Comparison of ENCODE assay signal across 24 cellular contexts in the genomic region with DNA sequence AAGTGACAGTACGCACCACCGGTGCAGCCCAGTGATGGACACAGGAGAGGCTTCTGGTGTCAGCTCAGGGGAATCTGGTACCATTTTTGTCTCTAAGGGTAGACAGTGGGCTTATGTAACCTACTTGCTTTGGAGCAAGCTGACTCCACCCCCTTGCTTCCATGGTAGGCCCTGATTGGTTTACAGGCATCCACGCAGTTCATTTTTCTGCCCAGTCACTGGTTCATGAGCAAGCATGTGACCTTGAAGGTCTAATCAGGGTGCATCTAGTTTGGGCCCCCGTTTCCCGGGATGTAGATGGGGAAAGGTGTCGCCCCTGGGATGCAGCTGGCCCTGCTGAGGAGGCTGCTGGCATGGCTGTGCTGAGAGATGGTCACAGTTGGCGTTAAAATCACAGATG.
"Had no signal": no experiment of that assay in that cellular context is flagged by ENCODE, and none has a peak within 500 bp of the region (broad histone marks: within the 10 kb centered on the region; RNA-seq: fewer than 3 reads in every experiment).

No MANE protein-coding gene starts in this region.

- ATAC-seq: effector memory CD8-positive, alpha-beta T cell; gastrocnemius medialis; heart right ventricle; left cardiac atrium; left lung; left ventricle myocardium superior; lower lobe of right lung; mucosa of descending colon had no signal

- H3K27me3 ChIP-seq: colonic mucosa, esophagus squamous epithelium, gastrocnemius medialis, left lung had no signal

- H3K36me3 ChIP-seq: colonic mucosa, esophagus squamous epithelium, gastrocnemius medialis, heart right ventricle, left lung, lower lobe of right lung had no signal

- H3K4me1 ChIP-seq: colonic mucosa, esophagus squamous epithelium, gastrocnemius medialis, heart right ventricle, left lung, lower lobe of right lung had no signal

- H3K27ac ChIP-seq: colonic mucosa, epithelial cell of prostate, esophagus squamous epithelium, gastrocnemius medialis, heart right ventricle, left lung, lower lobe of right lung had no signal

- DNase-seq: colonic mucosa; cortex of kidney; effector CD8-positive, alpha-beta T cell; effector memory CD8-positive, alpha-beta T cell; endodermal cell; erythroblast; esophagus squamous epithelium; foreskin fibroblast; foreskin melanocyte; gastrocnemius medialis; glutamatergic neuron; head of caudate nucleus; heart right ventricle; hippocampal formation; left cardiac atrium; left lung; left ventricle myocardium superior; lower lobe of right lung; mesenchymal stem cell; mucosa of descending colon had no signal

- H3K4me3 ChIP-seq: colonic mucosa, esophagus squamous epithelium, gastrocnemius medialis, heart right ventricle, left lung, lower lobe of right lung, mucosa of descending colon had no signal

- H3K9me3 ChIP-seq: colonic mucosa, esophagus squamous epithelium, gastrocnemius medialis, lower lobe of right lung, mucosa of descending colon had no signal

- FAIRE-seq: endometrium, islet of Langerhans, keratinocyte had no signal
